In genomic region chr10:77553311-77553710, GRCh38 we compare ENCODE assay signal across 23 cellular contexts.
DNase-seq lines count a peak whose midpoint lies in the region; ATAC-seq, FAIRE-seq and TF ChIP-seq lines count a peak whose summit lies in the region.
"Had no signal": no experiment of that assay in that cellular context is flagged by ENCODE, and none has a peak within 500 bp of the region (broad histone marks: within the 10 kb centered on the region; RNA-seq: fewer than 3 reads in every experiment).

No MANE protein-coding gene starts in this region.

- intact Hi-C loops in right lobe of liver (cut with DNase I) (no loop called here), HepG2 (cut with micrococcal nuclease; ENCODE audit: unreplicated experiment) (no loop called here), esophagus squamous epithelium (cut with DNase I) (no loop called here), sigmoid colon (cut with DNase I) (no loop called here)

- H3K27ac ChIP-seq in right lobe of liver (peak overlapping the region; percentile 5 to 90 (median 70)), HepG2 (ENCODE audit: extremely low read length, insufficient read depth, low read length) (no peak overlapping the region), esophagus squamous epithelium (peak overlapping the region; percentile 36 to 78 (median 70)), sigmoid colon (peak overlapping the region; percentile 66 to 86 (median 81))
- H3K27ac ChIP-seq: SK-N-MC, vagina had no signal

- no peak overlapping the region for H2AFZ ChIP-seq in HepG2 (ENCODE audit: low read length)
- H2AFZ ChIP-seq: GM23338 had no signal

- H3K36me3 ChIP-seq in right lobe of liver (no peaks in the 10 kb centered on the region), HepG2 (replicated peaks in 1 of 2; ENCODE audit: control insufficient read depth in 1 of 2, insufficient read depth in 2 of 2, low read length in 2 of 2) (no peaks in the 10 kb centered on the region), esophagus squamous epithelium (no peaks in the 10 kb centered on the region), sigmoid colon (no peaks in the 10 kb centered on the region)
- H3K36me3 ChIP-seq: vagina had no signal

- no peak overlapping the region for H3K4me3 ChIP-seq in right lobe of liver
- no peak overlapping the region for H3K4me3 ChIP-seq in HepG2 (replicated peaks in 1 of 3; ENCODE audit: insufficient read depth in 1 of 3, low read depth in 2 of 3, low read length in 3 of 3)
- no peak overlapping the region for H3K4me3 ChIP-seq in esophagus squamous epithelium
- H3K4me3 ChIP-seq in sigmoid colon, result no peak overlapping the region
- H3K4me3 ChIP-seq: GM23338, psoas muscle, SK-N-MC, vagina had no signal

- no peaks in the 10 kb centered on the region for H4K20me1 ChIP-seq in HepG2 (ENCODE audit: insufficient read depth, low read length)

- BruUV-seq in HepG2 (replicated peaks; lab: Mats Ljungman, UMichigan), result no TSS peak

- H3K4me1 ChIP-seq in right lobe of liver (peaks cover 0 to 45% (median 12%) of the 10 kb centered on the region in 4 donors), HepG2 (ENCODE audit: insufficient read depth, low read length) (no peaks in the 10 kb centered on the region), esophagus squamous epithelium (peaks cover 0 to 50% (median 12%) of the 10 kb centered on the region in 3 donors), sigmoid colon (peaks cover 0 to 94% (median 73%) of the 10 kb centered on the region in 4 donors)

- CTCF ChIA-PET in HepG2 (lab: Yijun Ruan, JAX; ENCODE audit: low intra/inter-chr PET ratio, low total read pairs), result no interaction called here

- TF ChIP-seq RAD21 in HepG2 (CRISPR knock-in tag; IDR thresholded peaks at IDR 0.05), result no peak

- no peak for ATAC-seq in right lobe of liver
- ATAC-seq in HepG2, result no peak
- ATAC-seq in GM21381 (IDR thresholded peaks at IDR 0.05; ENCODE audit: unreplicated experiment), result no peak
- no peak for ATAC-seq in GM18505 (IDR thresholded peaks at IDR 0.05; ENCODE audit: unreplicated experiment)
- ATAC-seq: GM23338, left colon had no signal

- no peak overlapping the region for H3K9ac ChIP-seq in HepG2 (ENCODE audit: insufficient read depth, low read depth, low read length)

- no peaks in the 10 kb centered on the region for H3K79me2 ChIP-seq in HepG2 (ENCODE audit: insufficient read depth, low read length)

- H3K27me3 ChIP-seq in right lobe of liver (no peaks in the 10 kb centered on the region), HepG2 (ENCODE audit: control insufficient read depth in 1 of 2, insufficient read depth in 2 of 2, low read length in 2 of 2) (0 out of 5 replicates have a peak, but pooled peaks cover 0 to 6% of the 10 kb centered on the region in 2 experiments), esophagus squamous epithelium (no peaks in the 10 kb centered on the region), sigmoid colon (no peaks in the 10 kb centered on the region)
- H3K27me3 ChIP-seq: vagina had no signal

- no peak for TF ChIP-seq CTCF in right lobe of liver (IDR thresholded peaks at IDR 0.05)
- TF ChIP-seq CTCF in HepG2 (CRISPR knock-in tag; IDR thresholded peaks at IDR 0.05), result no peak
- no peak for TF ChIP-seq CTCF in esophagus squamous epithelium (IDR thresholded peaks at IDR 0.05)
- no peak for TF ChIP-seq CTCF in sigmoid colon (IDR thresholded peaks at IDR 0.05)

- TF ChIP-seq EP300 in HepG2 (IDR thresholded peaks at IDR 0.05; ENCODE audit: low read depth in 2 of 2, low read length in 2 of 2) (no peak), HepG2 (CRISPR knock-in tag; IDR thresholded peaks at IDR 0.05; ENCODE audit: borderline replicate concordance) (no peak), sigmoid colon (IDR thresholded peaks at IDR 0.05) (no peak)

- TF ChIP-seq POLR2A in right lobe of liver (IDR thresholded peaks at IDR 0.05) (no peak), HepG2 (IDR thresholded peaks at IDR 0.05; ENCODE audit: insufficient read depth in 1 of 2, low read depth in 2 of 2, low read length in 2 of 2) (no peak), esophagus squamous epithelium (IDR thresholded peaks at IDR 0.05) (no peak), sigmoid colon (IDR thresholded peaks at IDR 0.05) (no peak), GM18505 (IDR thresholded peaks at IDR 0.05; ENCODE audit: borderline replicate concordance, extremely low read depth, insufficient read depth, insufficient read length) (no peak)

- 80% methylated on average over 1 of the region's 3 CpGs for WGBS in right lobe of liver (ENCODE audit: insufficient coverage, low coverage, low lambda C conversion rate, missing lambda C conversion rate)
- 36% methylated on average over 2 of the region's 3 CpGs for WGBS in HepG2 (ENCODE audit: low lambda C conversion rate)
- 55 to 93% methylated on average over 2 to 3 of the region's 3 CpGs for WGBS in esophagus squamous epithelium, 2 donors
- 75 to 92% methylated on average over 3 of the region's 3 CpGs for WGBS in sigmoid colon, 2 donors

- H3K9me3 ChIP-seq in right lobe of liver (no peaks in the 10 kb centered on the region), HepG2 (ENCODE audit: low read length) (no peaks in the 10 kb centered on the region), esophagus squamous epithelium (no peaks in the 10 kb centered on the region), sigmoid colon (no peaks in the 10 kb centered on the region)
- H3K9me3 ChIP-seq: psoas muscle, vagina had no signal

- DNase-seq in right lobe of liver, result no peak
- DNase-seq in HepG2 (ENCODE audit: low spot score), result no peak
- DNase-seq in esophagus squamous epithelium (lab: John Stamatoyannopoulos, UW), result no peak
- peak; percentile 79 for DNase-seq in sigmoid colon
- no peak for DNase-seq in SIG-M5 (lab: John Stamatoyannopoulos, UW)
- DNase-seq in NCI-H82 (lab: John Stamatoyannopoulos, UW), result no peak
- DNase-seq: activated CD4-positive, alpha-beta memory T cell treated with anti-CD3 and anti-CD28 coated beads for 36 hours; activated gamma-delta T cell treated with Interleukin-2 at 50 U/mL for 16 hours; activated T-cell treated with anti-CD3 and anti-CD28 coated beads for 4 hours; central memory CD4-positive, alpha-beta T cell; endodermal cell; GF-D8; glutamatergic neuron; left colon; midbrain; NCI-H187 treated with DMSO at 0.1 percent for 48 hours; psoas muscle had no signal

- no peak for FAIRE-seq in HepG2 (lab: Jason Lieb, UNC)
- FAIRE-seq: GM19239 had no signal

- in situ Hi-C loops in HepG2 (cut with HindIII; ENCODE audit: extremely low pct_ligation_motif_present, low pct_unique_long_range_greater_than_20kb), result no loop called here

- H3K4me2 ChIP-seq in HepG2 (ENCODE audit: low read depth, low read length), result no peak overlapping the region
- H3K4me2 ChIP-seq: GM23338 had no signal

- POLR2A ChIA-PET in HepG2 (lab: Yijun Ruan, JAX), result no interaction called here

TF ChIP-seq in HepG2, 621 proteins besides CTCF, POLR2A, EP300 and RAD21:
- TF ChIP-seq ZNF619 (CRISPR knock-in tag; IDR thresholded peaks at IDR 0.05) (no peak), PAXIP1 (CRISPR knock-in tag; conservative IDR thresholded peaks at IDR 0.05) (no peak), ATM (IDR thresholded peaks at IDR 0.05; ENCODE audit: borderline replicate concordance) (no peak), ZNF598 (CRISPR knock-in tag; IDR thresholded peaks at IDR 0.05; ENCODE audit: borderline replicate concordance) (no peak), PITX1 (CRISPR knock-in tag; IDR thresholded peaks at IDR 0.05) (no peak), ZNF124 (CRISPR knock-in tag; IDR thresholded peaks at IDR 0.05) (no peak), CBX5 (CRISPR knock-in tag; IDR thresholded peaks at IDR 0.05; ENCODE audit: borderline replicate concordance) (no peak), ZSCAN5A (CRISPR knock-in tag; IDR thresholded peaks at IDR 0.05; ENCODE audit: borderline replicate concordance) (no peak), ZNF772 (CRISPR knock-in tag; IDR thresholded peaks at IDR 0.05) (no peak), DR1 (CRISPR knock-in tag; IDR thresholded peaks at IDR 0.05) (no peak), TBP (CRISPR knock-in tag; IDR thresholded peaks at IDR 0.05) (no peak), HES4 (CRISPR knock-in tag; IDR thresholded peaks at IDR 0.05; ENCODE audit: borderline replicate concordance) (no peak), ZNF30 (CRISPR knock-in tag; IDR thresholded peaks at IDR 0.05) (no peak)
